ENCODE assay signal across 25 cellular contexts in genomic region chr6:139010674-139011073, GRCh38.
"Had no signal": no experiment of that assay in that cellular context is flagged by ENCODE, and none has a peak within 500 bp of the region (broad histone marks: within the 10 kb centered on the region; RNA-seq: fewer than 3 reads in every experiment).

No MANE protein-coding gene starts in this region.

- DNase-seq: activated CD4-positive, alpha-beta T cell treated with anti-CD3 and anti-CD28 coated beads for 48 hours; activated CD4-positive, alpha-beta T cell treated with anti-CD3 and anti-CD28 coated beads, Interleukin-2, amount 50 U/mL, for 48 hours; activated CD8-positive, alpha-beta memory T cell treated with anti-CD3 and anti-CD28 coated beads for 24 hours; activated effector memory CD4-positive, alpha-beta T cell treated with Interleukin-2 at 50 U/mL for 16 hours; activated naive CD4-positive, alpha-beta T cell treated with Interleukin-2 at 50 U/mL for 16 hours; anterior cingulate cortex; immature natural killer cell; kidney; left colon; mammary epithelial cell; naive B cell; nephron progenitor cell; nucleus accumbens; right cardiac atrium; spleen; stimulated activated naive CD4-positive, alpha-beta T cell; tibial artery; upper lobe of right lung had no signal

- H3K4me1 Mint-ChIP-seq: central memory CD8-positive, alpha-beta T cell; immature natural killer cell had no signal

- H3K4me3 Mint-ChIP-seq: activated naive CD8-positive, alpha-beta T cell; central memory CD8-positive, alpha-beta T cell; dendritic cell treated with granulocyte-macrophage colony-stimulating factor and Interleukin-4, amounts not matched to agents 40 ng/mL and 50 ng/mL, for 4 days; immature natural killer cell; mesothelial cell of epicardium; nephron progenitor cell had no signal

- H3K27me3 Mint-ChIP-seq: activated naive CD8-positive, alpha-beta T cell; naive B cell had no signal

- H3K27me3 ChIP-seq: spleen, suprapubic skin, tibial artery, upper lobe of right lung had no signal

- H3K36me3 ChIP-seq: spleen, suprapubic skin, tibial artery, upper lobe of right lung had no signal

- ATAC-seq: activated CD4-positive, CD25-positive, alpha-beta regulatory T cell treated with anti-CD3 and anti-CD28 coated beads, Interleukin-2, amount 50 U/mL, for 24 hours; left colon; right cardiac atrium; upper lobe of right lung had no signal

- H3K4me3 ChIP-seq: spleen, suprapubic skin, tibial artery, upper lobe of right lung had no signal

- H3K27ac Mint-ChIP-seq: activated naive CD8-positive, alpha-beta T cell; dendritic cell treated with granulocyte-macrophage colony-stimulating factor and Interleukin-4, amounts not matched to agents 40 ng/mL and 50 ng/mL, for 4 days; immature natural killer cell; naive B cell; nephron progenitor cell had no signal

- H3K36me3 Mint-ChIP-seq: activated naive CD8-positive, alpha-beta T cell; immature natural killer cell; mesothelial cell of epicardium had no signal

- H3K27ac ChIP-seq: epithelial cell of prostate, spleen, suprapubic skin, tibial artery, upper lobe of right lung had no signal

- H3K4me1 ChIP-seq: suprapubic skin, tibial artery, upper lobe of right lung had no signal

- H3K9me3 Mint-ChIP-seq: central memory CD8-positive, alpha-beta T cell; immature natural killer cell; nephron progenitor cell had no signal

- H3K9me3 ChIP-seq: spleen, suprapubic skin, tibial artery, upper lobe of right lung had no signal
